17 cellular contexts compared by ENCODE assay signal in genomic region chr17:21078056-21078825, GRCh38. TPM values are rescaled to one million over a fixed set of nuclear protein-coding genes. Genes with fewer than 3 reads are reported as not detected.
DNase-seq lines count a peak whose midpoint lies in the region; ATAC-seq and TF ChIP-seq lines count a peak whose summit lies in the region.
"Had no signal": no experiment of that assay in that cellular context is flagged by ENCODE, and none has a peak within 500 bp of the region (broad histone marks: within the 10 kb centered on the region; RNA-seq: fewer than 3 reads in every experiment).

No MANE protein-coding gene starts in this region.

- TF ChIP-seq CTCF in hepatocyte (IDR thresholded peaks at IDR 0.05; ENCODE audit: poor library complexity), result no peak

- no peak for ATAC-seq in GM18907 (IDR thresholded peaks at IDR 0.05; ENCODE audit: unreplicated experiment)

- 71% methylated on average over 11 of the region's 11 CpGs for WGBS in hepatocyte (ENCODE audit: low lambda C conversion rate, missing lambda C conversion rate)

- H3K27ac ChIP-seq in SK-N-MC (peak overlapping the region; percentile 79), hepatocyte (no peak overlapping the region)
- H3K27ac ChIP-seq: SJCRH30 had no signal

- peak overlapping the region; percentile 59 for H3K9ac ChIP-seq in SK-N-MC (ENCODE audit: insufficient read length)

- no peak overlapping the region for H2AFZ ChIP-seq in hepatocyte

- H3K9me2 ChIP-seq in hepatocyte (replicated peaks; ENCODE audit: insufficient read depth), result no peaks in the 10 kb centered on the region

- in situ Hi-C loops in G401 (cut with HindIII; ENCODE audit: low sequenced_read_pairs), result no loop called here

- H3K4me3 ChIP-seq in SK-N-MC, result peak overlapping the region; percentile 58
- H3K4me3 ChIP-seq in hepatocyte, result no peak overlapping the region
- H3K4me3 ChIP-seq: SJCRH30 had no signal

- H3K36me3 ChIP-seq in SK-N-MC (ENCODE audit: insufficient read depth, low read length) (no peaks in the 10 kb centered on the region), hepatocyte (replicated peaks; ENCODE audit: insufficient read depth, low read depth) (no peaks in the 10 kb centered on the region)

- H3K4me2 ChIP-seq in hepatocyte, result peak overlapping the region; percentile 33

- H3K27me3 ChIP-seq in hepatocyte, result no peaks in the 10 kb centered on the region
- H3K27me3 ChIP-seq: SJCRH30 had no signal

- H3K4me1 ChIP-seq in hepatocyte (ENCODE audit: insufficient read depth), result no peaks in the 10 kb centered on the region

- peak; percentile 75 for DNase-seq in G401 (ENCODE audit: low spot score)
- no peak for DNase-seq in SK-N-MC (ENCODE audit: low read depth, low spot score)
- DNase-seq in hepatocyte (ENCODE audit: low spot score), result no peak
- DNase-seq in superior temporal gyrus (ENCODE audit: extremely low spot score), result peak; percentile 24
- no peak for DNase-seq in RPMI8226
- DNase-seq in 8988T, result no peak
- DNase-seq: ACHN; Calu3; CD8-positive, alpha-beta memory T cell; DMS153; GDM1; NCI-H1105; NCI-H146; NCI-H2081; NCI-H526 had no signal

- H3K9me3 ChIP-seq in SK-N-MC (ENCODE audit: low read depth, low read length) (no peaks in the 10 kb centered on the region), hepatocyte (ENCODE audit: low read depth) (no peaks in the 10 kb centered on the region)

- H3K79me2 ChIP-seq in hepatocyte, result no peaks in the 10 kb centered on the region

- H4K20me1 ChIP-seq in hepatocyte (ENCODE audit: insufficient read depth, poor library complexity, severe bottlenecking), result no peaks in the 10 kb centered on the region

RNA-seq across cellular contexts. Expression of gene USP22, which starts 35.4 kb away (rescaled TPM):
- 250 and 300 TPM in 2 replicates for total RNA-seq in G401 (2014; rRNA removed; shearing (Covaris generic))
- total RNA-seq in hepatocyte, result 142 and 157 TPM in 2 replicates
- polyA plus RNA-seq in hepatocyte, result 84.0 and 84.9 TPM in 2 replicates

RNA-seq across cellular contexts. Expression of gene DHRS7B, which starts 48.5 kb away (rescaled TPM):
- 37.0 and 45.4 TPM in 2 replicates for total RNA-seq in G401 (2014; rRNA removed; shearing (Covaris generic))
- 34.6 and 36.7 TPM in 2 replicates for total RNA-seq in hepatocyte
- polyA plus RNA-seq in hepatocyte, result 46.2 and 55.6 TPM in 2 replicates

Comparison
In these comparisons a context has a peak if more than half of its experiments do, and no peak if none do; other contexts are left out.
1. DNase-seq: peak in G401 (single experiment) and superior temporal gyrus (single experiment); none in SK-N-MC (single experiment), hepatocyte (single experiment), RPMI8226 (single experiment) and 8988T (single experiment).